Comparison of ENCODE assay signal across 21 cellular contexts in the genomic region with DNA sequence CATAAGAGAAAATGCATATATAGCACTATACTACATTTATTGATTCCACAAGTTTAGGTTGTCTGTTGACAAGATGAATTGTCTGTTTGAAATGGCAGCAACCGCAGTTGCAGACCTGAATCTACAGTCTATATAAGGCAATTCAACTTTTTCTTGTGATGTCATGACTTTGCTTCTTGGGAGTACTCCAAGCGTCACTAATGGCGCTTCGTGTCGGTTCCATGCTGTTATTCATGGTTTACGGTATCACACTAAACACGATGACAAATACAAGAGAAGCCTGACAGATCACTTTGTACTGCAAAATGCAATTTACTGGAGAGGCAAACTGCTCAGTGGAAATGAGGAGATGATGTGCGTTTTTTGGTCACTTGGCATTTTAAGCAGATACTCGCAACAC.
"Had no signal": no experiment of that assay in that cellular context is flagged by ENCODE, and none has a peak within 500 bp of the region (broad histone marks: within the 10 kb centered on the region; RNA-seq: fewer than 3 reads in every experiment).

No MANE protein-coding gene starts in this region.

- H3K4me3 ChIP-seq: body of pancreas, colonic mucosa, left lung, suprapubic skin, transverse colon, vagina had no signal

- H3K9me3 ChIP-seq: body of pancreas, colonic mucosa, left lung, suprapubic skin, transverse colon, vagina had no signal

- H3K27me3 ChIP-seq: body of pancreas, colonic mucosa, left lung, transverse colon, vagina had no signal

- H3K27ac Mint-ChIP-seq: activated naive CD8-positive, alpha-beta T cell; endodermal cell; progenitor cell of endocrine pancreas; stimulated activated naive CD8-positive, alpha-beta T cell treated with anti-CD3 and anti-CD28 coated beads, Interleukin-15, amount 100 ng/mL, for 72 hours had no signal

- H3K27ac ChIP-seq: body of pancreas, colonic mucosa, left lung, suprapubic skin, transverse colon, vagina, WERI-Rb-1 had no signal

- H3K4me1 ChIP-seq: body of pancreas, colonic mucosa, left lung, suprapubic skin, transverse colon, vagina had no signal

- H3K27me3 Mint-ChIP-seq: activated naive CD8-positive, alpha-beta T cell; central memory CD8-positive, alpha-beta T cell; progenitor cell of endocrine pancreas; stimulated activated naive CD8-positive, alpha-beta T cell treated with anti-CD3 and anti-CD28 coated beads, Interleukin-15, amount 100 ng/mL, for 72 hours had no signal

- DNase-seq: activated CD4-positive, alpha-beta T cell treated with anti-CD3 and anti-CD28 coated beads for 1 hour; activated CD4-positive, alpha-beta T cell treated with anti-CD3 and anti-CD28 coated beads, Interleukin-2, amount 50 U/mL, for 48 hours; activated T-cell treated with anti-CD3 and anti-CD28 coated beads for 4 hours; body of pancreas; colonic mucosa; endodermal cell; foreskin melanocyte; kidney; left lung; small intestine; stimulated activated CD4-positive, alpha-beta T cell treated with anti-CD3 and anti-CD28 coated beads, Interleukin-4, amount 100 ng/mL, for 1 hour; stimulated activated naive CD8-positive, alpha-beta T cell treated with anti-CD3 and anti-CD28 coated beads, Interleukin-15, amount 100 ng/mL, for 72 hours; T-helper 2 cell; transverse colon; WERI-Rb-1 had no signal

- H3K4me1 Mint-ChIP-seq: central memory CD8-positive, alpha-beta T cell; stimulated activated naive CD8-positive, alpha-beta T cell treated with anti-CD3 and anti-CD28 coated beads, Interleukin-15, amount 100 ng/mL, for 72 hours had no signal

- H3K4me3 Mint-ChIP-seq: activated naive CD8-positive, alpha-beta T cell; central memory CD8-positive, alpha-beta T cell; endodermal cell; neural crest cell; stimulated activated naive CD8-positive, alpha-beta T cell treated with anti-CD3 and anti-CD28 coated beads, Interleukin-15, amount 100 ng/mL, for 72 hours had no signal

- H3K9me3 Mint-ChIP-seq: central memory CD8-positive, alpha-beta T cell; endodermal cell; neural crest cell; stimulated activated naive CD8-positive, alpha-beta T cell treated with anti-CD3 and anti-CD28 coated beads, Interleukin-15, amount 100 ng/mL, for 72 hours had no signal

- H3K36me3 Mint-ChIP-seq: activated naive CD8-positive, alpha-beta T cell had no signal

- ATAC-seq: body of pancreas; left lung; stimulated activated naive CD8-positive, alpha-beta T cell treated with anti-CD3 and anti-CD28 coated beads, Interleukin-15, amount 100 ng/mL, for 72 hours had no signal

- H3K36me3 ChIP-seq: colonic mucosa, left lung, suprapubic skin, transverse colon, vagina, WERI-Rb-1 had no signal
